19 cellular contexts compared by ENCODE assay signal in genomic region chr3:179299999-179300613, GRCh38. TPM values are rescaled to one million over a fixed set of nuclear protein-coding genes. Genes with fewer than 3 reads are reported as not detected.
DNase-seq lines count a peak whose midpoint lies in the region; ATAC-seq, FAIRE-seq and TF ChIP-seq lines count a peak whose summit lies in the region.
"Had no signal": no experiment of that assay in that cellular context is flagged by ENCODE, and none has a peak within 500 bp of the region (broad histone marks: within the 10 kb centered on the region; RNA-seq: fewer than 3 reads in every experiment).

No MANE protein-coding gene starts in this region.

- H3K9me3 Mint-ChIP-seq in effector memory CD8-positive, alpha-beta T cell, result no peaks in the 10 kb centered on the region

- no peaks in the 10 kb centered on the region for H3K4me1 Mint-ChIP-seq in effector memory CD8-positive, alpha-beta T cell (ENCODE audit: low read depth in 2 of 2)
- H3K4me1 Mint-ChIP-seq: activated naive CD8-positive, alpha-beta T cell treated with anti-CD3 and anti-CD28 coated beads for 36 hours; naive thymus-derived CD8-positive, alpha-beta T cell had no signal

- H3K27me3 ChIP-seq in MG63, result no peaks in the 10 kb centered on the region; the same call in 1 of the 2 replicates
- H3K27me3 ChIP-seq: SJSA1, upper lobe of right lung had no signal

- no peak overlapping the region for H3K27ac Mint-ChIP-seq in effector memory CD8-positive, alpha-beta T cell
- H3K27ac Mint-ChIP-seq: activated naive CD8-positive, alpha-beta T cell treated with anti-CD3 and anti-CD28 coated beads for 36 hours; brain; naive thymus-derived CD8-positive, alpha-beta T cell had no signal

- H3K9me3 ChIP-seq in MG63, result no peaks in the 10 kb centered on the region
- H3K9me3 ChIP-seq: SJSA1, upper lobe of right lung had no signal

- no peak overlapping the region for H3K4me3 ChIP-seq in MG63
- H3K4me3 ChIP-seq: SJSA1, upper lobe of right lung had no signal

- no peak for DNase-seq in GM12892 (ENCODE audit: insufficient read length)
- DNase-seq in frontal cortex (ENCODE audit: low spot score in 2 of 2), result no peak
- DNase-seq in effector memory CD8-positive, alpha-beta T cell, result no peak
- no peak for DNase-seq in OCI-M2 (lab: John Stamatoyannopoulos, UW; ENCODE audit: unreplicated experiment)
- DNase-seq in MG63, result no peak
- DNase-seq: activated CD4-positive, CD25-positive, alpha-beta regulatory T cell; activated naive CD8-positive, alpha-beta T cell treated with anti-CD3 and anti-CD28 coated beads for 36 hours; H7; mesendoderm; naive thymus-derived CD8-positive, alpha-beta T cell; NCI-H1417; NCI-H526 treated with DMSO at 0.1 percent for 48 hours; OCI-M1; upper lobe of right lung had no signal

- H3K27me3 Mint-ChIP-seq in effector memory CD8-positive, alpha-beta T cell, result peaks cover 26 to 37% of the 10 kb centered on the region in 2 donors
- H3K27me3 Mint-ChIP-seq: brain had no signal

- no peak overlapping the region for H3K4me3 Mint-ChIP-seq in effector memory CD8-positive, alpha-beta T cell
- H3K4me3 Mint-ChIP-seq: activated naive CD8-positive, alpha-beta T cell treated with anti-CD3 and anti-CD28 coated beads for 36 hours; brain; naive thymus-derived CD8-positive, alpha-beta T cell had no signal

- no peak for TF ChIP-seq POLR2A in GM12892 (IDR thresholded peaks at IDR 0.05; ENCODE audit: low read depth, low read length)

- no peaks in the 10 kb centered on the region for H3K36me3 Mint-ChIP-seq in effector memory CD8-positive, alpha-beta T cell (ENCODE audit: insufficient read depth)
- H3K36me3 Mint-ChIP-seq: activated naive CD8-positive, alpha-beta T cell treated with anti-CD3 and anti-CD28 coated beads for 36 hours; brain had no signal

- FAIRE-seq in GM12892 (lab: Jason Lieb, UNC), result peak; percentile 91
- FAIRE-seq in frontal cortex (lab: Jason Lieb, UNC), result no peak

- ATAC-seq in GM21390 (IDR thresholded peaks at IDR 0.05; ENCODE audit: unreplicated experiment) (peak; percentile 81), HG02798 (IDR thresholded peaks at IDR 0.05; ENCODE audit: poor library complexity, unreplicated experiment) (peak; percentile 50), HG03442 (IDR thresholded peaks at IDR 0.05; ENCODE audit: unreplicated experiment) (peak; percentile 76)
- ATAC-seq in effector memory CD8-positive, alpha-beta T cell (replicated peaks), result no peak
- ATAC-seq: naive thymus-derived CD8-positive, alpha-beta T cell; upper lobe of right lung had no signal

- H3K36me3 ChIP-seq in MG63, result no peaks in the 10 kb centered on the region
- H3K36me3 ChIP-seq: SJSA1, upper lobe of right lung had no signal

RNA-seq across cellular contexts. Expression of gene ZNF639, which starts 22.7 kb away (rescaled TPM):
- polyA plus RNA-seq in GM12892 (2012; ENCODE audit: missing spikeins), result 39.1 TPM
- total RNA-seq in frontal cortex, result 119 TPM
- 89.9 and 138 TPM in 2 replicates for total RNA-seq in MG63 (2014; rRNA removed; shearing (Covaris generic); ENCODE audit: low replicate concordance)

RNA-seq across cellular contexts. Expression of gene MFN1, which starts 47.4 kb away (rescaled TPM):
- polyA plus RNA-seq in GM12892 (2012; ENCODE audit: missing spikeins), result 48.0 TPM
- total RNA-seq in frontal cortex, result 109 TPM
- 40.8 and 51.8 TPM in 2 replicates for total RNA-seq in MG63 (2014; rRNA removed; shearing (Covaris generic); ENCODE audit: low replicate concordance)

RNA-seq across cellular contexts. Expression of gene KCNMB3, which starts 49.2 kb away (rescaled TPM):
- 4.6 TPM for polyA plus RNA-seq in GM12892 (2012; ENCODE audit: missing spikeins)
- 2.0 TPM for total RNA-seq in frontal cortex
- 0.30 and 0.54 TPM in 2 replicates for total RNA-seq in MG63 (2014; rRNA removed; shearing (Covaris generic); ENCODE audit: low replicate concordance)
